1 cellular context compared by ENCODE assay signal in the genomic region with DNA sequence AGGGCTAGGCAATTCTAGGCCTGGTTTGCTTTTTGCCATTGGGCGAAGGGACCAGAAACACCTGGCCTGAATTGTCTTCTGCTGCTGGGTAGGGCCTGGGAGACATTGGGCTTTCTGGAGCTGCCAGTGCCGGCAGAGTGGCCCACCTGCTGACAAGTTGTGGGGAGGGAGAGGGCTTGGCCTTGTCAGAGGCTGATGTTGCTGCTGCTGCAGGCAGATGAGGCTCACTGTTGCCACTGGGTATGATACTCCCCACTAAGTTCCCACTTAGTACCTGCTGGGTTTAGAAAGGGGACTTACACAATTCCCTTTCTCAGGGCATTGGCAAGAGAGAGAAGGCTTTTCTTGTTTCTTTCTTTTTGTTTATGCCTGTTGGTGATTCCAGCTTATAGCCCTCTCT.
TF ChIP-seq lines count a peak whose summit lies in the region.

No MANE protein-coding gene starts in this region.

TF ChIP-seq in GM23338, 12 proteins besides CTCF, POLR2A, EP300 and RAD21 (continued from another document):
- TF ChIP-seq ZNF462 (CRISPR knock-in tag; IDR thresholded peaks at IDR 0.05) = no peak
- no peak for TF ChIP-seq JUNB (IDR thresholded peaks at IDR 0.05; ENCODE audit: unreplicated experiment)
- no peak for TF ChIP-seq REST (IDR thresholded peaks at IDR 0.05; ENCODE audit: unreplicated experiment)
TF ChIP-seq in GM23338: peak in this region for 0.
